In genomic region chr1:54575605-54576004, GRCh38 we compare ENCODE assay signal across 21 cellular contexts. TPM values are rescaled to one million over a fixed set of nuclear protein-coding genes. Genes with fewer than 3 reads are reported as not detected.
DNase-seq lines count a peak whose midpoint lies in the region; ATAC-seq and TF ChIP-seq lines count a peak whose summit lies in the region.
"Had no signal": no experiment of that assay in that cellular context is flagged by ENCODE, and none has a peak within 500 bp of the region (broad histone marks: within the 10 kb centered on the region; RNA-seq: fewer than 3 reads in every experiment).

No MANE protein-coding gene starts in this region.

- H3K9me3 ChIP-seq in left ventricle myocardium inferior (replicated peaks): no peaks in the 10 kb centered on the region
- H3K9me3 ChIP-seq in right atrium auricular region: no peaks in the 10 kb centered on the region
- H3K9me3 ChIP-seq: A549 had no signal

- TF ChIP-seq CTCF in left ventricle myocardium inferior (IDR thresholded peaks at IDR 0.05; ENCODE audit: borderline replicate concordance): no peak
- no peak for TF ChIP-seq CTCF in right atrium auricular region (IDR thresholded peaks at IDR 0.05)

- ATAC-seq in Right ventricle myocardium inferior (no peak), GM18520 (IDR thresholded peaks at IDR 0.05; ENCODE audit: unreplicated experiment) (no peak), GM21737 (IDR thresholded peaks at IDR 0.05; ENCODE audit: unreplicated experiment) (no peak)
- ATAC-seq in activated naive CD8-positive, alpha-beta T cell treated with anti-CD3 and anti-CD28 coated beads, Interleukin-2, amount 50 U/mL, for 24 hours: no peak
- ATAC-seq: A549, GM12878 had no signal

- H3K9me3 Mint-ChIP-seq in activated naive CD8-positive, alpha-beta T cell treated with anti-CD3 and anti-CD28 coated beads, Interleukin-2, amount 50 U/mL, for 24 hours: no peaks in the 10 kb centered on the region
- H3K9me3 Mint-ChIP-seq: HFFc6 had no signal

- H3K4me3 Mint-ChIP-seq in activated naive CD8-positive, alpha-beta T cell treated with anti-CD3 and anti-CD28 coated beads, Interleukin-2, amount 50 U/mL, for 24 hours: no peak overlapping the region
- H3K4me3 Mint-ChIP-seq: HFFc6 had no signal

- H3K36me3 Mint-ChIP-seq in activated naive CD8-positive, alpha-beta T cell treated with anti-CD3 and anti-CD28 coated beads, Interleukin-2, amount 50 U/mL, for 24 hours (ENCODE audit: low read depth): no peaks in the 10 kb centered on the region

- H3K4me1 Mint-ChIP-seq in activated naive CD8-positive, alpha-beta T cell treated with anti-CD3 and anti-CD28 coated beads, Interleukin-2, amount 50 U/mL, for 24 hours: peaks cover 2% of the 10 kb centered on the region

- no peak for DNase-seq in left ventricle myocardium inferior
- DNase-seq in Right ventricle myocardium inferior (ENCODE audit: missing footprints): no peak
- DNase-seq in right atrium auricular region (ENCODE audit: low spot score): no peak
- DNase-seq in posterior vena cava (ENCODE audit: low spot score): peak; percentile 44
- no peak for DNase-seq in activated naive CD8-positive, alpha-beta T cell treated with anti-CD3 and anti-CD28 coated beads, Interleukin-2, amount 50 U/mL, for 24 hours
- no peak for DNase-seq in SW480 (ENCODE audit: low spot score)
- DNase-seq: C1 segment of cervical spinal cord, DMS 273 treated with DMSO at 0.1 percent for 48 hours, GDM1, GOT3, HFFc6, KG1, NCI-H1092, NCI-H146, NCI-H2081, NCI-H510A treated with DMSO at 0.1 percent for 48 hours had no signal

- peaks cover 93% of the 10 kb centered on the region for H3K4me1 ChIP-seq in left ventricle myocardium inferior
- peaks cover 0 to 64% of the 10 kb centered on the region in 2 donors for H3K4me1 ChIP-seq in right atrium auricular region
- H3K4me1 ChIP-seq: A549 had no signal

- peak overlapping the region; percentile 89 for H3K27ac ChIP-seq in left ventricle myocardium inferior (replicated peaks)
- H3K27ac ChIP-seq in right atrium auricular region: peak overlapping the region; percentile 89 to 90
- H3K27ac ChIP-seq: A549 had no signal

- H3K27me3 ChIP-seq in left ventricle myocardium inferior (ENCODE audit: low read depth) (no peaks in the 10 kb centered on the region), right atrium auricular region (no peaks in the 10 kb centered on the region)

- H3K4me3 ChIP-seq in left ventricle myocardium inferior (no peak overlapping the region), right atrium auricular region (no peak overlapping the region)
- H3K4me3 ChIP-seq: A549, GM12878 had no signal

- no peaks in the 10 kb centered on the region for H3K27me3 Mint-ChIP-seq in activated naive CD8-positive, alpha-beta T cell treated with anti-CD3 and anti-CD28 coated beads, Interleukin-2, amount 50 U/mL, for 24 hours

- H3K36me3 ChIP-seq in left ventricle myocardium inferior: no peaks in the 10 kb centered on the region
- H3K36me3 ChIP-seq in right atrium auricular region: no peaks in the 10 kb centered on the region

- H3K27ac Mint-ChIP-seq in activated naive CD8-positive, alpha-beta T cell treated with anti-CD3 and anti-CD28 coated beads, Interleukin-2, amount 50 U/mL, for 24 hours: no peak overlapping the region
- H3K27ac Mint-ChIP-seq: HFFc6 had no signal

- intact Hi-C loops in left ventricle myocardium inferior (cut with micrococcal nuclease): no loop called here
- intact Hi-C loops in Right ventricle myocardium inferior (cut with DNase I): no loop called here
- intact Hi-C loops in posterior vena cava (cut with DNase I): loop anchor here in 1 of 2 donors (5.0 kb wide), 1 partner anchor 122 kb away; no protein-coding TSS in a partner anchor

RNA-seq across cellular contexts. Expression of gene ACOT11, which starts 27.6 kb away (rescaled TPM):
- total RNA-seq in left ventricle myocardium inferior: 64.8 TPM
- total RNA-seq in Right ventricle myocardium inferior: 43.4 TPM
- 10 to 100 TPM in 1 of 2 donors, 1 to 10 TPM in 1; 9.1 to 27.0 TPM for total RNA-seq in right atrium auricular region
- total RNA-seq in posterior vena cava: 10 to 100 TPM in 1 of 2 donors, 1 to 10 TPM in 1; 6.5 to 10.3 TPM

RNA-seq across cellular contexts. Expression of gene FAM151A, which starts 47.7 kb away (rescaled TPM):
- 0.80 TPM for total RNA-seq in left ventricle myocardium inferior
- 1.5 TPM for total RNA-seq in Right ventricle myocardium inferior
- total RNA-seq in right atrium auricular region: under 1 TPM in 1 of 2 donors, not detected in 1; 0.63 TPM
- not detected for total RNA-seq in posterior vena cava
- total RNA-seq: HFFc6, M059J had no signal
